19 cellular contexts compared by ENCODE assay signal in the genomic region with DNA sequence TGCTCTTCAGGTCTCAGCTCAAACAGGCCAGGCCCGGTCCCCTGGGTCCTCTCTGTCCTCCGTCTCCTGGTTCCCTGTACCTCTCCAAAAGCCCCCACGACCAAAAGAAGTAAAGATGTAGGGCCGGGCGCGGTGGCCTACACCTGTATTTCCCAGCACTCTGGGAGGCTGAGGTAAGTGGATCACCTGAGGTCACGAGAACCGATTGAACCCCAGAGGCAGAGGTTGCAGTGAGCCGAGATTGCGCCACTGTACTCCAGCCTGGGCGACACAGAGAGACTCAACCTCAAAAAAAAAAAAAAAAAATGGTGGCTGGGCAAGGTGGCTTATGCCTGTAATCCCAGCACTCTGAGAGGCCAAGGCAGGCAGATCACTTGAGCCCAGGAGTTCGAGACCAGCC. TPM values are rescaled to one million over a fixed set of nuclear protein-coding genes. Genes with fewer than 3 reads are reported as not detected.
DNase-seq lines count a peak whose midpoint lies in the region; ATAC-seq and TF ChIP-seq lines count a peak whose summit lies in the region.
"Had no signal": no experiment of that assay in that cellular context is flagged by ENCODE, and none has a peak within 500 bp of the region (broad histone marks: within the 10 kb centered on the region; RNA-seq: fewer than 3 reads in every experiment).

No MANE protein-coding gene starts in this region.

- H3K4me1 Mint-ChIP-seq in Caco-2 (ENCODE audit: low read depth, unreplicated experiment), result peaks cover 40% of the 10 kb centered on the region
- H3K4me1 Mint-ChIP-seq in activated T-helper 1 cell treated with anti-CD3 and anti-CD28 coated beads, Interleukin-12 subunit alpha, Interleukin-12 subunit beta, Interleukin-2, Interleukin-4 antibody, amounts not matched to agents 30 ng/mL and 10 ng/mL and 1 ng/mL, durations not matched to agents 14 hours and 24 hours and 36 hours (ENCODE audit: low read depth), result peaks cover 53% of the 10 kb centered on the region
- peaks cover 41% of the 10 kb centered on the region for H3K4me1 Mint-ChIP-seq in stimulated activated effector memory CD8-positive, alpha-beta T cell treated with anti-CD3 and anti-CD28 coated beads, Interleukin-12 subunit alpha, Interleukin-12 subunit beta, amount 100 ng/mL, for 72 hours

- H3K36me3 ChIP-seq in Caco-2 (ENCODE audit: control insufficient read depth, insufficient read depth, low read length) (no peaks in the 10 kb centered on the region; the same call in 1 of the 2 replicates), left lung (no peaks in the 10 kb centered on the region), thyroid gland (no peaks in the 10 kb centered on the region)
- H3K36me3 ChIP-seq: SJSA1 had no signal

- POLR2A ChIA-PET in Caco-2 (lab: Charles Lee), result interaction anchor here (0.6 kb wide), 1 partner anchor 47 kb away, joined by 3 read pairs; no protein-coding TSS in a partner anchor

- H3K9me3 Mint-ChIP-seq in Caco-2 (ENCODE audit: unreplicated experiment), result no peaks in the 10 kb centered on the region
- no peaks in the 10 kb centered on the region for H3K9me3 Mint-ChIP-seq in activated T-helper 1 cell treated with anti-CD3 and anti-CD28 coated beads, Interleukin-12 subunit alpha, Interleukin-12 subunit beta, Interleukin-2, Interleukin-4 antibody, amounts not matched to agents 30 ng/mL and 10 ng/mL and 1 ng/mL, durations not matched to agents 14 hours and 24 hours and 36 hours
- H3K9me3 Mint-ChIP-seq in stimulated activated effector memory CD8-positive, alpha-beta T cell treated with anti-CD3 and anti-CD28 coated beads, Interleukin-12 subunit alpha, Interleukin-12 subunit beta, amount 100 ng/mL, for 72 hours, result no peaks in the 10 kb centered on the region
- H3K9me3 Mint-ChIP-seq: CD4-positive, CD25-positive, alpha-beta regulatory T cell; HFFc6; IgD-negative memory B cell had no signal

- H3K36me3 Mint-ChIP-seq in Caco-2 (ENCODE audit: insufficient read depth, unreplicated experiment), result peaks cover 5% of the 10 kb centered on the region
- no peaks in the 10 kb centered on the region for H3K36me3 Mint-ChIP-seq in activated T-helper 1 cell treated with anti-CD3 and anti-CD28 coated beads, Interleukin-12 subunit alpha, Interleukin-12 subunit beta, Interleukin-2, Interleukin-4 antibody, amounts not matched to agents 30 ng/mL and 10 ng/mL and 1 ng/mL, durations not matched to agents 14 hours and 24 hours and 36 hours (ENCODE audit: low read depth)
- H3K36me3 Mint-ChIP-seq in stimulated activated effector memory CD8-positive, alpha-beta T cell treated with anti-CD3 and anti-CD28 coated beads, Interleukin-12 subunit alpha, Interleukin-12 subunit beta, amount 100 ng/mL, for 72 hours, result no peaks in the 10 kb centered on the region
- H3K36me3 Mint-ChIP-seq: CD4-positive, CD25-positive, alpha-beta regulatory T cell; IgD-negative memory B cell had no signal

- H3K27ac ChIP-seq in left lung (peak overlapping the region in 1 of 2 donors; percentile 28), thyroid gland (no peak overlapping the region)
- H3K27ac ChIP-seq: SJSA1 had no signal

- no peaks in the 10 kb centered on the region for H3K27me3 Mint-ChIP-seq in Caco-2 (ENCODE audit: insufficient read depth, unreplicated experiment)
- H3K27me3 Mint-ChIP-seq in activated T-helper 1 cell treated with anti-CD3 and anti-CD28 coated beads, Interleukin-12 subunit alpha, Interleukin-12 subunit beta, Interleukin-2, Interleukin-4 antibody, amounts not matched to agents 30 ng/mL and 10 ng/mL and 1 ng/mL, durations not matched to agents 14 hours and 24 hours and 36 hours (ENCODE audit: insufficient read depth), result no peaks in the 10 kb centered on the region

- no peak overlapping the region for H3K4me3 ChIP-seq in Caco-2 (ENCODE audit: low read depth, low read length)
- H3K4me3 ChIP-seq in left lung, result no peak overlapping the region
- no peak overlapping the region for H3K4me3 ChIP-seq in thyroid gland (replicated peaks in 1 of 3)
- H3K4me3 ChIP-seq: SJSA1 had no signal

- DNase-seq in Caco-2 (no peak), left lung (no peak), NCI-H510A treated with DMSO at 0.1 percent for 48 hours (lab: John Stamatoyannopoulos, UW) (no peak), cardiac septum (ENCODE audit: low spot score) (no peak), thyroid gland (no peak)
- DNase-seq in activated T-helper 1 cell treated with anti-CD3 and anti-CD28 coated beads, Interleukin-12 subunit alpha, Interleukin-12 subunit beta, Interleukin-2, Interleukin-4 antibody, amounts not matched to agents 30 ng/mL and 10 ng/mL and 1 ng/mL, durations not matched to agents 14 hours and 24 hours and 36 hours (ENCODE audit: low spot score), result no peak
- DNase-seq in stimulated activated effector memory CD8-positive, alpha-beta T cell treated with anti-CD3 and anti-CD28 coated beads, Interleukin-12 subunit alpha, Interleukin-12 subunit beta, amount 100 ng/mL, for 72 hours (ENCODE audit: low spot score in 2 of 2), result no peak
- DNase-seq: CD4-positive, CD25-positive, alpha-beta regulatory T cell; HFFc6; NCI-H187 treated with DMSO at 0.1 percent for 48 hours; NCI-H2171; NCI-H446 treated with DMSO at 0.1 percent for 48 hours; NCI-H748 treated with DMSO at 0.1 percent for 48 hours had no signal

- intact Hi-C loops in Caco-2 (cut with micrococcal nuclease; ENCODE audit: unreplicated experiment) (no loop called here), left lung (cut with DNase I) (no loop called here), cardiac septum (cut with DNase I) (loop anchor here (10.0 kb wide), 1 partner anchor 118 kb away; a partner anchor contains a TSS), thyroid gland (cut with DNase I) (no loop called here)
- intact Hi-C loops in activated T-helper 1 cell treated with anti-CD3 and anti-CD28 coated beads, Interleukin-12 subunit alpha, Interleukin-12 subunit beta, Interleukin-2, Interleukin-4 antibody, amounts not matched to agents 30 ng/mL and 10 ng/mL and 1 ng/mL, durations not matched to agents 14 hours and 24 hours and 36 hours (cut with micrococcal nuclease), result no loop called here

- H3K27ac Mint-ChIP-seq in Caco-2 (ENCODE audit: unreplicated experiment), result peak overlapping the region; percentile 43
- H3K27ac Mint-ChIP-seq in activated T-helper 1 cell treated with anti-CD3 and anti-CD28 coated beads, Interleukin-12 subunit alpha, Interleukin-12 subunit beta, Interleukin-2, Interleukin-4 antibody, amounts not matched to agents 30 ng/mL and 10 ng/mL and 1 ng/mL, durations not matched to agents 14 hours and 24 hours and 36 hours, result peak overlapping the region; percentile 40
- peak overlapping the region; percentile 10 for H3K27ac Mint-ChIP-seq in stimulated activated effector memory CD8-positive, alpha-beta T cell treated with anti-CD3 and anti-CD28 coated beads, Interleukin-12 subunit alpha, Interleukin-12 subunit beta, amount 100 ng/mL, for 72 hours
- H3K27ac Mint-ChIP-seq: HFFc6 had no signal

- BruUV-seq in Caco-2 (replicated peaks; lab: Mats Ljungman, UMichigan), result no TSS peak

- CTCF ChIA-PET in Caco-2 (lab: Charles Lee), result interaction anchor here (0.7 to 1.4 kb wide), 3 partner anchors 12 to 49 kb away, joined by 3 to 7 read pairs (median 4); no protein-coding TSS in a partner anchor

- ATAC-seq in left lung, result peak; percentile 34
- ATAC-seq in stimulated activated effector memory CD8-positive, alpha-beta T cell treated with anti-CD3 and anti-CD28 coated beads, Interleukin-12 subunit alpha, Interleukin-12 subunit beta, amount 100 ng/mL, for 72 hours, result no peak
- no peak for ATAC-seq in HG03432 (IDR thresholded peaks at IDR 0.05; ENCODE audit: unreplicated experiment)

- H3K27me3 ChIP-seq in Caco-2 (replicated peaks; ENCODE audit: control insufficient read depth, insufficient read depth, low read length) (no peaks in the 10 kb centered on the region), left lung (no peaks in the 10 kb centered on the region), thyroid gland (no peaks in the 10 kb centered on the region)
- H3K27me3 ChIP-seq: SJSA1 had no signal

- H3K9me3 ChIP-seq in Caco-2, result no peaks in the 10 kb centered on the region
- no peaks in the 10 kb centered on the region for H3K9me3 ChIP-seq in left lung
- H3K9me3 ChIP-seq in thyroid gland, result no peaks in the 10 kb centered on the region
- H3K9me3 ChIP-seq: SJSA1 had no signal

- no peak for TF ChIP-seq POLR2A in thyroid gland (IDR thresholded peaks at IDR 0.05)

- H3K4me3 Mint-ChIP-seq in Caco-2 (ENCODE audit: unreplicated experiment), result peak overlapping the region; percentile 4
- no peak overlapping the region for H3K4me3 Mint-ChIP-seq in activated T-helper 1 cell treated with anti-CD3 and anti-CD28 coated beads, Interleukin-12 subunit alpha, Interleukin-12 subunit beta, Interleukin-2, Interleukin-4 antibody, amounts not matched to agents 30 ng/mL and 10 ng/mL and 1 ng/mL, durations not matched to agents 14 hours and 24 hours and 36 hours
- no peak overlapping the region for H3K4me3 Mint-ChIP-seq in stimulated activated effector memory CD8-positive, alpha-beta T cell treated with anti-CD3 and anti-CD28 coated beads, Interleukin-12 subunit alpha, Interleukin-12 subunit beta, amount 100 ng/mL, for 72 hours
- H3K4me3 Mint-ChIP-seq: CD4-positive, CD25-positive, alpha-beta regulatory T cell; HFFc6 had no signal

- peaks cover 42% of the 10 kb centered on the region for H3K4me1 ChIP-seq in Caco-2
- H3K4me1 ChIP-seq in left lung, result peaks cover 13 to 64% of the 10 kb centered on the region in 2 donors
- H3K4me1 ChIP-seq in thyroid gland, result peaks cover 12 to 23% of the 10 kb centered on the region in 2 donors

- WGBS in thyroid gland, 2 donors, result 97 to 98% methylated on average over 12 of the region's 12 CpGs

- TF ChIP-seq CTCF in Caco-2 (IDR thresholded peaks at IDR 0.05; ENCODE audit: insufficient read depth in 1 of 2, low read depth in 1 of 2, low read length in 1 of 2, severe bottlenecking in 1 of 2, unreplicated experiment in 1 of 2) (no peak), left lung (IDR thresholded peaks at IDR 0.05) (no peak), thyroid gland (IDR thresholded peaks at IDR 0.05) (no peak)

RNA-seq across cellular contexts. Expression of a gene that starts 22.0 kb away (rescaled TPM):
- total RNA-seq in Caco-2 (2022) (15.5 and 21.3 TPM in 2 replicates), left lung (10 to 100 TPM; 48.2 to 79.9 TPM), cardiac septum (41.5 TPM), thyroid gland (10 to 100 TPM; 12.4 to 56.2 (median 16.8) TPM)
- 67.2 and 74.6 TPM in 2 replicates for total RNA-seq in activated T-helper 1 cell treated with anti-CD3 and anti-CD28 coated beads, Interleukin-12 subunit alpha, Interleukin-12 subunit beta, Interleukin-2, Interleukin-4 antibody, amounts not matched to agents 30 ng/mL and 10 ng/mL and 1 ng/mL, durations not matched to agents 14 hours and 24 hours and 36 hours

RNA-seq across cellular contexts. Expression of a gene that starts 27.5 kb away (rescaled TPM):
- total RNA-seq in Caco-2 (2022) (not detected in 2 replicates), left lung (under 1 TPM in 1 of 2 donors, not detected in 1; 0.20 TPM), cardiac septum (not detected), thyroid gland (under 1 TPM in 1 of 4 donors, not detected in 3; 0.40 TPM)
- total RNA-seq in activated T-helper 1 cell treated with anti-CD3 and anti-CD28 coated beads, Interleukin-12 subunit alpha, Interleukin-12 subunit beta, Interleukin-2, Interleukin-4 antibody, amounts not matched to agents 30 ng/mL and 10 ng/mL and 1 ng/mL, durations not matched to agents 14 hours and 24 hours and 36 hours, result not detected in 2 replicates
- total RNA-seq: CD4-positive, CD25-positive, alpha-beta regulatory T cell; H4; HFFc6; HT-29; LHCN-M2; SJSA1 had no signal

RNA-seq across cellular contexts. Expression of a gene that starts 51.2 kb away (rescaled TPM):
- total RNA-seq in Caco-2 (2022) (42.3 and 43.6 TPM in 2 replicates), left lung (1 to 10 TPM; 5.2 to 6.1 TPM), cardiac septum (not detected), thyroid gland (1 to 10 TPM; 2.0 to 5.6 (median 3.1) TPM)
- total RNA-seq in activated T-helper 1 cell treated with anti-CD3 and anti-CD28 coated beads, Interleukin-12 subunit alpha, Interleukin-12 subunit beta, Interleukin-2, Interleukin-4 antibody, amounts not matched to agents 30 ng/mL and 10 ng/mL and 1 ng/mL, durations not matched to agents 14 hours and 24 hours and 36 hours, result not detected in 2 replicates
- total RNA-seq: CD4-positive, CD25-positive, alpha-beta regulatory T cell; H4; HFFc6; LHCN-M2; SJSA1 had no signal

RNA-seq across cellular contexts. Expression of a gene that starts 55.2 kb away (rescaled TPM):
- total RNA-seq in Caco-2 (2022) (2.9 and 3.3 TPM in 2 replicates), left lung (1 to 10 TPM; 4.1 to 5.4 TPM), cardiac septum (7.6 TPM), thyroid gland (1 to 10 TPM in 3 of 4 donors, under 1 TPM in 1; 0.78 to 5.5 (median 3.8) TPM)
- total RNA-seq in activated T-helper 1 cell treated with anti-CD3 and anti-CD28 coated beads, Interleukin-12 subunit alpha, Interleukin-12 subunit beta, Interleukin-2, Interleukin-4 antibody, amounts not matched to agents 30 ng/mL and 10 ng/mL and 1 ng/mL, durations not matched to agents 14 hours and 24 hours and 36 hours, result 1.1 and 1.3 TPM in 2 replicates
- total RNA-seq: CD4-positive, CD25-positive, alpha-beta regulatory T cell had no signal
